ENCODE assay signal across 1 cellular context in genomic region chr13:19622189-19622588, GRCh38.
TF ChIP-seq lines count a peak whose summit lies in the region.

No MANE protein-coding gene starts in this region.

TF ChIP-seq in GM23338, 12 proteins besides CTCF, POLR2A, EP300 and RAD21 (continued from another document):
- no peak for TF ChIP-seq ZNF462 (CRISPR knock-in tag; IDR thresholded peaks at IDR 0.05)
- no peak for TF ChIP-seq STAT1 (IDR thresholded peaks at IDR 0.05; ENCODE audit: unreplicated experiment)
- no peak for TF ChIP-seq EZH2 (IDR thresholded peaks at IDR 0.05; ENCODE audit: low read depth, unreplicated experiment)
- no peak for TF ChIP-seq ZNF331 (CRISPR knock-in tag; IDR thresholded peaks at IDR 0.05; ENCODE audit: low read depth)
- TF ChIP-seq CREB1 (CRISPR knock-in tag; IDR thresholded peaks at IDR 0.05; ENCODE audit: low read depth), result no peak
- no peak for TF ChIP-seq POLR2AphosphoS5 (IDR thresholded peaks at IDR 0.05; ENCODE audit: low read depth)
- no peak for TF ChIP-seq ETS1 (IDR thresholded peaks at IDR 0.05)
